In genomic region chr12:10395390-10395998, GRCh38 we compare ENCODE assay signal across 9 cellular contexts. TPM values are rescaled to one million over a fixed set of nuclear protein-coding genes. Genes with fewer than 3 reads are reported as not detected.
DNase-seq lines count a peak whose midpoint lies in the region; ATAC-seq and TF ChIP-seq lines count a peak whose summit lies in the region.
"Had no signal": no experiment of that assay in that cellular context is flagged by ENCODE, and none has a peak within 500 bp of the region (broad histone marks: within the 10 kb centered on the region; RNA-seq: fewer than 3 reads in every experiment).

No MANE protein-coding gene starts in this region.

- peak overlapping the region; percentile 39 to 64 for H3K4me3 ChIP-seq in Panc1 (ENCODE audit: low read depth in 2 of 2, low read length in 2 of 2)
- H3K4me3 ChIP-seq in fibroblast of mammary gland (ENCODE audit: control insufficient read depth, low read depth, low read length): no peak overlapping the region

- DNase-seq in AML-193 (lab: John Stamatoyannopoulos, UW): peak; percentile 87 to 89
- DNase-seq in Panc1 (ENCODE audit: low read depth, low spot score): peak; percentile 68
- peak; percentile 66 for DNase-seq in fibroblast of mammary gland (ENCODE audit: low read depth)
- peak; percentile 37 for DNase-seq in pulmonary artery endothelial cell (ENCODE audit: low read depth, low spot score)
- DNase-seq in T-helper 9 cell: no peak
- DNase-seq in NCI-H345 treated with DMSO at 0.1 percent for 48 hours (lab: John Stamatoyannopoulos, UW; ENCODE audit: unreplicated experiment): no peak

- no TSS peak for BruUV-seq in Panc1 (replicated peaks; lab: Mats Ljungman, UMichigan)

- TF ChIP-seq CTCF in Panc1 (IDR thresholded peaks at IDR 0.05) (no peak), fibroblast of mammary gland (conservative IDR thresholded peaks at IDR 0.05; ENCODE audit: control insufficient read depth, insufficient read depth, low read depth, low read length) (no peak)

- CTCF ChIA-PET in Panc1 (lab: Charles Lee): interaction anchor here (0.6 kb wide), 1 partner anchor 188 kb away, joined by 6 read pairs; no protein-coding TSS in a partner anchor

- intact Hi-C loops in Panc1 (cut with micrococcal nuclease; ENCODE audit: unreplicated experiment): no loop called here

- POLR2A ChIA-PET in Panc1 (lab: Charles Lee): interaction anchor here (1.0 kb wide), 1 partner anchor 22 kb away, joined by 6 read pairs; no protein-coding TSS in a partner anchor

- H3K9me3 ChIP-seq in Panc1 (ENCODE audit: control insufficient read depth, insufficient read depth, low read depth, low read length): no peaks in the 10 kb centered on the region

- ATAC-seq in GM19324 (IDR thresholded peaks at IDR 0.05; ENCODE audit: low FRiP score, unreplicated experiment) (peak; percentile 68), HG03280 (IDR thresholded peaks at IDR 0.05; ENCODE audit: unreplicated experiment) (peak; percentile 76), Panc1 (peak; percentile 90)

- H3K27ac ChIP-seq in Panc1 (ENCODE audit: low read length): peak overlapping the region; percentile 96

- H3K36me3 ChIP-seq in Panc1 (ENCODE audit: control insufficient read depth, insufficient read depth, low read length): no peaks in the 10 kb centered on the region

- H3K4me1 ChIP-seq in Panc1 (ENCODE audit: control insufficient read depth, insufficient read depth, low read length): peaks cover 39% of the 10 kb centered on the region

- no peaks in the 10 kb centered on the region for H3K27me3 ChIP-seq in Panc1 (ENCODE audit: control insufficient read depth, insufficient read depth, low read length)

- in situ Hi-C loops in Panc1 (cut with HindIII; ENCODE audit: low pct_unique_long_range_greater_than_20kb, low sequenced_read_pairs): no loop called here

RNA-seq across cellular contexts. Expression of gene KLRK1, which starts 5.7 kb away (rescaled TPM):
- total RNA-seq in Panc1 (2021; ENCODE audit: unreplicated experiment) (0.95 TPM), pulmonary artery endothelial cell (not detected in 2 replicates)
- polyA plus RNA-seq in Panc1 (2012; ENCODE audit: insufficient read length): 1.1 TPM

RNA-seq across cellular contexts. Expression of gene KLRC4, which starts 14.1 kb away (rescaled TPM):
- total RNA-seq in Panc1 (2021; ENCODE audit: unreplicated experiment) (1.4 TPM), pulmonary artery endothelial cell (not detected in 2 replicates)
- polyA plus RNA-seq in Panc1 (2012; ENCODE audit: insufficient read length): 0.65 TPM
- total RNA-seq: lower leg skin had no signal

RNA-seq across cellular contexts. Expression of gene KLRC3, which starts 24.9 kb away (rescaled TPM):
- total RNA-seq in Panc1 (2021; ENCODE audit: unreplicated experiment) (0.74 TPM), pulmonary artery endothelial cell (not detected in 2 replicates)
- polyA plus RNA-seq in Panc1 (2012; ENCODE audit: insufficient read length): 0.73 TPM
- total RNA-seq: lower leg skin had no signal

RNA-seq across cellular contexts. Expression of gene KLRC2, which starts 40.3 kb away (rescaled TPM):
- total RNA-seq in Panc1 (2021; ENCODE audit: unreplicated experiment) (not detected), pulmonary artery endothelial cell (not detected in 2 replicates)
- polyA plus RNA-seq in Panc1 (2012; ENCODE audit: insufficient read length): not detected

RNA-seq across cellular contexts. Expression of gene KLRC1, which starts 57.7 kb away (rescaled TPM):
- total RNA-seq in Panc1 (2021; ENCODE audit: unreplicated experiment) (not detected), pulmonary artery endothelial cell (not detected in 2 replicates)
- not detected for polyA plus RNA-seq in Panc1 (2012; ENCODE audit: insufficient read length)
- total RNA-seq: lower leg skin had no signal

Comparison
In these comparisons a context has a peak if more than half of its experiments do, and no peak if none do; other contexts are left out.
1. DNase-seq: peak in AML-193 (2 of 2), Panc1 (single experiment), fibroblast of mammary gland (single experiment) and pulmonary artery endothelial cell (single experiment); none in T-helper 9 cell (single experiment) and NCI-H345 treated with DMSO at 0.1 percent for 48 hours (single experiment).
2. Peak in every context shown above with its lines, with median percentiles within 50 percentile points of each other: ATAC-seq.